17 cellular contexts compared by ENCODE assay signal in genomic region chr15:42582569-42583235, GRCh38. TPM values are rescaled to one million over a fixed set of nuclear protein-coding genes. Genes with fewer than 3 reads are reported as not detected.
A peak's percentile ranks its signal among the peaks of the same experiment; 100 is the strongest.
DNase-seq lines count a peak whose midpoint lies in the region; ATAC-seq and TF ChIP-seq lines count a peak whose summit lies in the region.
"Had no signal": no experiment of that assay in that cellular context is flagged by ENCODE, and none has a peak within 500 bp of the region (broad histone marks: within the 10 kb centered on the region; RNA-seq: fewer than 3 reads in every experiment).

No MANE protein-coding gene starts in this region.

- 50 to 60% (median 55%) methylated on average over 8 of the region's 8 CpGs for WGBS in heart left ventricle, 4 donors
- WGBS in endodermal cell (ENCODE audit: insufficient coverage in 1 of 2, insufficient read length in 1 of 2), 2 experiments: 92 to 93% methylated on average over 8 of the region's 8 CpGs
- WGBS in aorta, 2 donors: 31 to 39% methylated on average over 8 of the region's 8 CpGs

- H3K27ac ChIP-seq in heart left ventricle: peak overlapping the region in 11 of 12 donors; percentile 48 to 83 (median 75)
- no peak overlapping the region for H3K27ac ChIP-seq in endodermal cell (ENCODE audit: low read depth, low read length)
- H3K27ac ChIP-seq in aorta (ENCODE audit: low read depth in 1 of 2, low read length in 2 of 2): peak overlapping the region; percentile 21 to 46
- H3K27ac ChIP-seq: brain microvascular endothelial cell had no signal

- H3K9me3 ChIP-seq in heart left ventricle: no peaks in the 10 kb centered on the region
- H3K9me3 ChIP-seq in endodermal cell (ENCODE audit: control insufficient read depth, low read length): no peaks in the 10 kb centered on the region
- H3K9me3 ChIP-seq in aorta (ENCODE audit: control insufficient read depth, low read length): no peaks in the 10 kb centered on the region
- H3K9me3 ChIP-seq: Caco-2, prostate gland had no signal

- ATAC-seq in heart left ventricle (no peak), Right ventricle myocardium inferior (no peak), aorta (ENCODE audit: low FRiP score) (no peak), HG03432 (IDR thresholded peaks at IDR 0.05; ENCODE audit: unreplicated experiment) (no peak), HG03378 (IDR thresholded peaks at IDR 0.05; ENCODE audit: unreplicated experiment) (no peak)

- H3K4me1 ChIP-seq in heart left ventricle (peaks cover 5 to 73% (median 52%) of the 10 kb centered on the region in 12 donors), endodermal cell (ENCODE audit: control insufficient read depth, insufficient read depth, low read length) (peaks cover 9% of the 10 kb centered on the region), aorta (ENCODE audit: control insufficient read depth in 1 of 2, insufficient read depth in 2 of 2, low read length in 2 of 2) (peaks cover 0 to 4% of the 10 kb centered on the region in 2 donors)

- no peak overlapping the region for H3K27ac Mint-ChIP-seq in endodermal cell
- H3K27ac Mint-ChIP-seq in neural crest cell (ENCODE audit: unreplicated experiment): no peak overlapping the region
- H3K27ac Mint-ChIP-seq: activated CD4-positive, alpha-beta memory T cell treated with anti-CD3 and anti-CD28 coated beads, Interleukin-2, amount 10 ng/mL, durations not matched to agents 7 days and 5 days had no signal

- H3K27me3 Mint-ChIP-seq in endodermal cell (ENCODE audit: insufficient read depth) (peaks cover 75% of the 10 kb centered on the region), neural crest cell (ENCODE audit: low read depth) (no peaks in the 10 kb centered on the region)

- H3K4me3 Mint-ChIP-seq in endodermal cell (no peak overlapping the region), neural crest cell (peak overlapping the region; percentile 2)

- peaks cover 21% of the 10 kb centered on the region for H3K4me1 Mint-ChIP-seq in endodermal cell
- H3K4me1 Mint-ChIP-seq in neural crest cell: peaks cover 44% of the 10 kb centered on the region

- no peaks in the 10 kb centered on the region for H3K27me3 ChIP-seq in heart left ventricle
- peaks cover 85% of the 10 kb centered on the region for H3K27me3 ChIP-seq in endodermal cell (ENCODE audit: control insufficient read depth, insufficient read depth, low read length, poor library complexity, severe bottlenecking)
- H3K27me3 ChIP-seq in aorta (ENCODE audit: control insufficient read depth in 1 of 2, insufficient read depth in 2 of 2, low read length in 1 of 2): no peaks in the 10 kb centered on the region
- H3K27me3 ChIP-seq: brain microvascular endothelial cell had no signal

- no peaks in the 10 kb centered on the region for H3K9me3 Mint-ChIP-seq in endodermal cell
- H3K9me3 Mint-ChIP-seq in neural crest cell: no peaks in the 10 kb centered on the region
- H3K9me3 Mint-ChIP-seq: activated CD4-positive, alpha-beta memory T cell treated with anti-CD3 and anti-CD28 coated beads, Interleukin-2, amount 10 ng/mL, durations not matched to agents 7 days and 5 days had no signal

- no peak for TF ChIP-seq CTCF in heart left ventricle (IDR thresholded peaks at IDR 0.05)
- TF ChIP-seq CTCF in endodermal cell (conservative IDR thresholded peaks at IDR 0.05): no peak
- TF ChIP-seq CTCF in neural crest cell (conservative IDR thresholded peaks at IDR 0.05): no peak

- intact Hi-C loops in heart left ventricle (cut with DNase I) (loop anchor here in 2 of 10 donors (10.0 kb wide), 1 partner anchor 62 kb away; no protein-coding TSS in a partner anchor), Right ventricle myocardium inferior (cut with DNase I) (no loop called here), aorta (cut with DNase I) (no loop called here)

- TF ChIP-seq POLR2A in heart left ventricle (IDR thresholded peaks at IDR 0.05): no peak

- H3K4me3 ChIP-seq in heart left ventricle: peak overlapping the region in 7 of 12 donors; percentile 14 to 33 (median 22)
- H3K4me3 ChIP-seq in endodermal cell (ENCODE audit: low read length): no peak overlapping the region
- H3K4me3 ChIP-seq in aorta (ENCODE audit: low read length in 2 of 2): peak overlapping the region; percentile 11 to 28

- H3K36me3 Mint-ChIP-seq in endodermal cell (ENCODE audit: low read depth) (no peaks in the 10 kb centered on the region), neural crest cell (ENCODE audit: low read depth) (no peaks in the 10 kb centered on the region)

- H3K36me3 ChIP-seq in heart left ventricle: peaks cover 0 to 23% (median 5%) of the 10 kb centered on the region in 9 donors
- no peaks in the 10 kb centered on the region for H3K36me3 ChIP-seq in endodermal cell (ENCODE audit: control insufficient read depth, insufficient read depth, low read length)
- H3K36me3 ChIP-seq in aorta (ENCODE audit: control insufficient read depth in 1 of 2, insufficient read depth in 2 of 2, low read length in 1 of 2): peaks cover 0 to 4% of the 10 kb centered on the region in 2 donors
- H3K36me3 ChIP-seq: brain microvascular endothelial cell, prostate gland had no signal

- no peak overlapping the region for H3K9ac ChIP-seq in endodermal cell (ENCODE audit: extremely low read depth, low read length, poor library complexity, severe bottlenecking)

- DNase-seq in heart left ventricle (no peak), Right ventricle myocardium inferior (ENCODE audit: missing footprints) (no peak), endodermal cell (peak; percentile 44), neural crest cell (ENCODE audit: low read depth, low spot score) (no peak), aorta (no peak), H4 (ENCODE audit: low spot score) (no peak)
- DNase-seq: ACHN; activated CD4-positive, alpha-beta memory T cell treated with anti-CD3 and anti-CD28 coated beads, Interleukin-2, amount 10 ng/mL, durations not matched to agents 7 days and 5 days; brain microvascular endothelial cell; Caco-2; effector memory CD4-positive, alpha-beta T cell; GDM1; NCI-H2171 treated with DMSO at 0.1 percent for 48 hours; stimulated activated CD4-positive, alpha-beta T cell treated with anti-CD3 and anti-CD28 coated beads, Interleukin-1b, Interleukin-23, amount 100 ng/mL, for 48 hours had no signal

RNA-seq across cellular contexts. Expression of gene STARD9, which starts 7.3 kb away (rescaled TPM):
- total RNA-seq in heart left ventricle (10 to 100 TPM in 1 of 9 donors, 1 to 10 TPM in 8; 4.3 to 10.3 (median 8.0) TPM), Right ventricle myocardium inferior (7.2 TPM), endodermal cell (1 to 10 TPM in 1 of 2 donors, under 1 TPM in 1; 0.97 to 2.9 TPM), neural crest cell (16.4 and 16.5 TPM in 2 replicates), aorta (10 to 100 TPM; 38.7 to 65.8 TPM)
- polyA plus RNA-seq in heart left ventricle (10 to 100 TPM in 1 of 2 donors, 1 to 10 TPM in 1; 3.7 to 11.1 TPM), aorta (10 to 100 TPM in 1 of 2 donors, 1 to 10 TPM in 1; 3.3 to 14.2 TPM)
- 9.0 TPM for polyA plus RNA-seq in endodermal cell (2013, experiment 1 of 2)
- polyA plus RNA-seq in endodermal cell (2013, experiment 2 of 2): 10.2 TPM
- total RNA-seq in H4 (2014; rRNA removed; shearing (Covaris generic)): 0.70 and 0.88 TPM in 2 replicates

RNA-seq across cellular contexts. Expression of gene HAUS2, which starts 34.1 kb away (rescaled TPM):
- 10 to 100 TPM; 10.5 to 27.8 (median 13.7) TPM for total RNA-seq in heart left ventricle
- polyA plus RNA-seq in heart left ventricle: 10 to 100 TPM in 1 of 2 donors, 1 to 10 TPM in 1; 8.6 to 18.9 TPM
- 11.7 TPM for total RNA-seq in Right ventricle myocardium inferior
- 10 to 100 TPM; 32.9 to 34.4 TPM for total RNA-seq in endodermal cell
- polyA plus RNA-seq in endodermal cell (2013, experiment 1 of 2): 31.8 TPM
- 30.8 TPM for polyA plus RNA-seq in endodermal cell (2013, experiment 2 of 2)
- 34.7 and 36.5 TPM in 2 replicates for total RNA-seq in neural crest cell
- 10 to 100 TPM; 16.0 to 21.9 TPM for total RNA-seq in aorta
- polyA plus RNA-seq in aorta: 10 to 100 TPM in 1 of 2 donors, 1 to 10 TPM in 1; 7.3 to 14.7 TPM
- 40.0 and 41.8 TPM in 2 replicates for total RNA-seq in H4 (2014; rRNA removed; shearing (Covaris generic))

RNA-seq across cellular contexts. Expression of gene LRRC57, which starts 34.1 kb away (rescaled TPM):
- 10 to 100 TPM; 10.6 to 25.9 (median 20.0) TPM for total RNA-seq in heart left ventricle
- 10 to 100 TPM in 1 of 2 donors, 1 to 10 TPM in 1; 5.2 to 13.7 TPM for polyA plus RNA-seq in heart left ventricle
- total RNA-seq in Right ventricle myocardium inferior: 15.1 TPM
- 10 to 100 TPM; 14.6 to 19.3 TPM for total RNA-seq in endodermal cell
- polyA plus RNA-seq in endodermal cell (2013, experiment 1 of 2): 20.3 TPM
- polyA plus RNA-seq in endodermal cell (2013, experiment 2 of 2): 18.0 TPM
- total RNA-seq in neural crest cell: 42.9 and 43.8 TPM in 2 replicates
- total RNA-seq in aorta: 10 to 100 TPM; 16.8 to 20.8 TPM
- polyA plus RNA-seq in aorta: 10 to 100 TPM in 1 of 2 donors, 1 to 10 TPM in 1; 5.1 to 10.2 TPM
- 6.3 and 14.2 TPM in 2 replicates for total RNA-seq in H4 (2014; rRNA removed; shearing (Covaris generic))
